25 cellular contexts compared by ENCODE assay signal in genomic region chr9:115333671-115334070, GRCh38.
"Had no signal": no experiment of that assay in that cellular context is flagged by ENCODE, and none has a peak within 500 bp of the region (broad histone marks: within the 10 kb centered on the region; RNA-seq: fewer than 3 reads in every experiment).

No MANE protein-coding gene starts in this region.

- ATAC-seq: activated CD4-positive, alpha-beta T cell treated with anti-CD3 and anti-CD28 coated beads for 36 hours; activated CD8-positive, alpha-beta memory T cell treated with anti-CD3 and anti-CD28 coated beads, Interleukin-2, amount 10 ng/mL, durations not matched to agents 7 days and 5 days; activated CD8-positive, alpha-beta T cell treated with anti-CD3 and anti-CD28 coated beads, Interleukin-2, amount 10 ng/mL, durations not matched to agents 7 days and 5 days; activated naive CD4-positive, alpha-beta T cell treated with anti-CD3 and anti-CD28 coated beads, Interleukin-2, amount 50 U/mL, for 72 hours; left colon; naive thymus-derived CD4-positive, alpha-beta T cell; stimulated activated naive B cell treated with anti-CD40 and anti-IgM and Interleukin-4, amounts not matched to agents 10 μg/mL and 1 μg/mL and 100 μg/mL, for 72 hours; upper lobe of right lung had no signal

- H3K4me1 Mint-ChIP-seq: activated CD4-positive, alpha-beta T cell treated with anti-CD3 and anti-CD28 coated beads for 36 hours; activated CD8-positive, alpha-beta memory T cell treated with anti-CD3 and anti-CD28 coated beads, Interleukin-2, amount 10 ng/mL, durations not matched to agents 7 days and 5 days; naive thymus-derived CD4-positive, alpha-beta T cell; stimulated activated naive B cell treated with anti-CD40 and anti-IgM and Interleukin-4, amounts not matched to agents 10 μg/mL and 1 μg/mL and 100 μg/mL, for 72 hours had no signal

- DNase-seq: activated CD4-positive, alpha-beta T cell treated with anti-CD3 and anti-CD28 coated beads for 36 hours; activated CD4-positive, CD25-positive, alpha-beta regulatory T cell; activated CD8-positive, alpha-beta memory T cell treated with anti-CD3 and anti-CD28 coated beads, Interleukin-2, amount 10 ng/mL, durations not matched to agents 7 days and 5 days; activated CD8-positive, alpha-beta T cell treated with anti-CD3 and anti-CD28 coated beads, Interleukin-2, amount 10 ng/mL, durations not matched to agents 7 days and 5 days; activated naive CD4-positive, alpha-beta T cell; activated T-cell treated with anti-CD3 and anti-CD28 coated beads, Interleukin-2, amount 50 U/mL, for 48 hours; colonic mucosa; effector memory CD4-positive, alpha-beta T cell; erythroblast; hippocampal formation; left colon; naive thymus-derived CD4-positive, alpha-beta T cell; ovary; retina; sigmoid colon; small intestine; stimulated activated CD4-positive, alpha-beta T cell treated with anti-CD3 and anti-CD28 coated beads, Interleukin-4, amount 100 ng/mL, for 4 hours; stimulated activated CD8-positive, alpha-beta memory T cell treated with anti-CD3 and anti-CD28 coated beads, Interleukin-4, amount 100 ng/mL, for 48 hours; stimulated activated naive B cell treated with anti-CD40 and anti-IgM and Interleukin-4, amounts not matched to agents 10 μg/mL and 1 μg/mL and 100 μg/mL, for 72 hours; tibial artery; upper lobe of right lung had no signal

- H3K27ac Mint-ChIP-seq: activated CD4-positive, alpha-beta T cell treated with anti-CD3 and anti-CD28 coated beads for 36 hours; activated CD8-positive, alpha-beta memory T cell treated with anti-CD3 and anti-CD28 coated beads, Interleukin-2, amount 10 ng/mL, durations not matched to agents 7 days and 5 days; activated CD8-positive, alpha-beta T cell treated with anti-CD3 and anti-CD28 coated beads, Interleukin-2, amount 10 ng/mL, durations not matched to agents 7 days and 5 days; mesothelial cell of epicardium; naive thymus-derived CD4-positive, alpha-beta T cell; progenitor cell of endocrine pancreas; stimulated activated naive B cell treated with anti-CD40 and anti-IgM and Interleukin-4, amounts not matched to agents 10 μg/mL and 1 μg/mL and 100 μg/mL, for 72 hours had no signal

- H3K36me3 Mint-ChIP-seq: activated CD8-positive, alpha-beta memory T cell treated with anti-CD3 and anti-CD28 coated beads, Interleukin-2, amount 10 ng/mL, durations not matched to agents 7 days and 5 days; activated naive CD4-positive, alpha-beta T cell treated with anti-CD3 and anti-CD28 coated beads, Interleukin-2, amount 50 U/mL, for 72 hours; mesothelial cell of epicardium; naive thymus-derived CD4-positive, alpha-beta T cell; stimulated activated naive B cell treated with anti-CD40 and anti-IgM and Interleukin-4, amounts not matched to agents 10 μg/mL and 1 μg/mL and 100 μg/mL, for 72 hours had no signal

- H3K27me3 Mint-ChIP-seq: activated CD8-positive, alpha-beta memory T cell treated with anti-CD3 and anti-CD28 coated beads, Interleukin-2, amount 10 ng/mL, durations not matched to agents 7 days and 5 days had no signal

- H3K27ac ChIP-seq: colonic mucosa, ovary, sigmoid colon, suprapubic skin, tibial artery, upper lobe of right lung had no signal

- H3K4me3 Mint-ChIP-seq: activated CD4-positive, alpha-beta T cell treated with anti-CD3 and anti-CD28 coated beads for 36 hours; activated CD8-positive, alpha-beta memory T cell treated with anti-CD3 and anti-CD28 coated beads, Interleukin-2, amount 10 ng/mL, durations not matched to agents 7 days and 5 days; activated CD8-positive, alpha-beta T cell treated with anti-CD3 and anti-CD28 coated beads, Interleukin-2, amount 10 ng/mL, durations not matched to agents 7 days and 5 days; mesothelial cell of epicardium; naive thymus-derived CD4-positive, alpha-beta T cell; stimulated activated naive B cell treated with anti-CD40 and anti-IgM and Interleukin-4, amounts not matched to agents 10 μg/mL and 1 μg/mL and 100 μg/mL, for 72 hours had no signal
